Comparison of ENCODE assay signal across 9 cellular contexts in genomic region chr11:122523841-122524531, GRCh38.
DNase-seq lines count a peak whose midpoint lies in the region; ATAC-seq and TF ChIP-seq lines count a peak whose summit lies in the region.
"Had no signal": no experiment of that assay in that cellular context is flagged by ENCODE, and none has a peak within 500 bp of the region (broad histone marks: within the 10 kb centered on the region; RNA-seq: fewer than 3 reads in every experiment).

No MANE protein-coding gene starts in this region.

- no peaks in the 10 kb centered on the region for H3K36me3 ChIP-seq in PC-3 (ENCODE audit: low read depth, low read length)

- H3K9ac ChIP-seq in PC-3 (ENCODE audit: low read length), result no peak overlapping the region

- no peak overlapping the region for H2AFZ ChIP-seq in PC-3 (ENCODE audit: low read length)

- H3K27me3 ChIP-seq in PC-3 (ENCODE audit: low read length), result peaks cover 90% of the 10 kb centered on the region

- intact Hi-C loops in PC-3 (cut with micrococcal nuclease), result no loop called here

- CTCF ChIA-PET in PC-3 (lab: Charles Lee), result no interaction called here

- H3K4me3 ChIP-seq in PC-3 (ENCODE audit: low read length), result no peak overlapping the region

- H3K27ac ChIP-seq in PC-3 (ENCODE audit: low read length), result no peak overlapping the region

- H3K4me1 ChIP-seq in PC-3 (ENCODE audit: insufficient read depth, low read length), result no peaks in the 10 kb centered on the region

- DNase-seq in AG20443 (ENCODE audit: low spot score), result peak; percentile 42
- peak; percentile 38 for DNase-seq in NCI-H1105 treated with DMSO at 0.1 percent for 48 hours (lab: John Stamatoyannopoulos, UW)
- peak; percentile 35 for DNase-seq in cerebellum (ENCODE audit: low spot score)
- peak; percentile 45 for DNase-seq in medulla oblongata (ENCODE audit: extremely low spot score)
- no peak for DNase-seq in PC-3
- DNase-seq in NCI-H2029 treated with DMSO at 0.1 percent for 48 hours (lab: John Stamatoyannopoulos, UW), result no peak
- no peak for DNase-seq in NCI-H510A treated with DMSO at 0.1 percent for 48 hours (lab: John Stamatoyannopoulos, UW)
- DNase-seq: CD4-positive, alpha-beta T cell had no signal

- POLR2A ChIA-PET in PC-3 (lab: Charles Lee; ENCODE audit: unreplicated experiment), result no interaction called here

- H3F3A ChIP-seq in PC-3 (ENCODE audit: low read length, unreplicated experiment), result no peaks in the 10 kb centered on the region

- no peaks in the 10 kb centered on the region for H3K9me2 ChIP-seq in PC-3 (replicated peaks; ENCODE audit: low read length)

- H3K9me3 ChIP-seq in PC-3 (ENCODE audit: low read length), result no peaks in the 10 kb centered on the region

- no peaks in the 10 kb centered on the region for H4K20me1 ChIP-seq in PC-3 (ENCODE audit: low read length)

- no peak overlapping the region for H3K4me2 ChIP-seq in PC-3 (ENCODE audit: low read length)

- no TSS peak for BruUV-seq in PC-3 (replicated peaks; lab: Mats Ljungman, UMichigan)

- TF ChIP-seq CTCF in PC-3 (conservative IDR thresholded peaks at IDR 0.05; ENCODE audit: low read depth, low read length), result no peak

- no peaks in the 10 kb centered on the region for H3K79me2 ChIP-seq in PC-3 (ENCODE audit: low read length)

- ATAC-seq in GM21825 (IDR thresholded peaks at IDR 0.05; ENCODE audit: unreplicated experiment) (no peak), PC-3 (no peak)

Comparison
In these comparisons a context has a peak if more than half of its experiments do, and no peak if none do; other contexts are left out.
1. DNase-seq: peak in AG20443 (single experiment), NCI-H1105 treated with DMSO at 0.1 percent for 48 hours (single experiment), cerebellum (single experiment) and medulla oblongata (single experiment); none in PC-3 (single experiment), NCI-H2029 treated with DMSO at 0.1 percent for 48 hours (single experiment) and NCI-H510A treated with DMSO at 0.1 percent for 48 hours (single experiment).